ENCODE assay signal across 31 cellular contexts in genomic region chr12:123799227-123799626, GRCh38. TPM values are rescaled to one million over a fixed set of nuclear protein-coding genes. Genes with fewer than 3 reads are reported as not detected.
"Had no signal": no experiment of that assay in that cellular context is flagged by ENCODE, and none has a peak within 500 bp of the region (broad histone marks: within the 10 kb centered on the region; RNA-seq: fewer than 3 reads in every experiment).

No MANE protein-coding gene starts in this region.

- DNase-seq: activated effector memory CD4-positive, alpha-beta T cell treated with anti-CD3 and anti-CD28 coated beads, Interleukin-2, amount 50 U/mL, for 16 hours; activated effector memory CD4-positive, alpha-beta T cell treated with Interleukin-2 at 50 U/mL for 16 hours; activated gamma-delta T cell; activated gamma-delta T cell treated with Interleukin-2 at 50 U/mL for 16 hours; activated naive CD4-positive, alpha-beta T cell; activated naive CD4-positive, alpha-beta T cell treated with anti-CD3 and anti-CD28 coated beads for 36 hours; activated naive CD4-positive, alpha-beta T cell treated with anti-CD3 and anti-CD28 coated beads, Interleukin-2, amount 10 ng/mL, durations not matched to agents 7 days and 5 days; activated naive CD4-positive, alpha-beta T cell treated with anti-CD3 and anti-CD28 coated beads, Interleukin-2, amount 50 U/mL, for 16 hours; activated naive CD4-positive, alpha-beta T cell treated with Interleukin-2 at 50 U/mL for 16 hours; activated naive CD8-positive, alpha-beta T cell treated with anti-CD3 and anti-CD28 coated beads for 36 hours; activated naive CD8-positive, alpha-beta T cell treated with anti-CD3 and anti-CD28 coated beads, Interleukin-2, amount 10 ng/mL, durations not matched to agents 7 days and 5 days; activated naive CD8-positive, alpha-beta T cell treated with anti-CD3 and anti-CD28 coated beads, Interleukin-2, amount 50 U/mL, for 24 hours; activated T-cell treated with anti-CD3 and anti-CD28 coated beads, Interleukin-2, amount 50 U/mL, for 1 hour; activated T-cell treated with anti-CD3 and anti-CD28 coated beads, Interleukin-2, amount 50 U/mL, for 24 hours; activated T-cell treated with anti-CD3 and anti-CD28 coated beads, Interleukin-2, amount 50 U/mL, for 4 hours; activated T-cell treated with anti-CD3 and anti-CD28 coated beads, Interleukin-2, amount 50 U/mL, for 48 hours; activated T-cell treated with anti-CD3 and anti-CD28 coated beads, Interleukin-2, amount 50 U/mL, for 72 hours; adrenal gland; amniotic stem cell; amygdala; anterior cingulate cortex; aorta; body of pancreas; brain microvascular endothelial cell; caudate nucleus; central memory CD4-positive, alpha-beta T cell; cerebellar nuclear complex had no signal

- H3K27me3 ChIP-seq: adrenal gland, ascending aorta, body of pancreas, brain microvascular endothelial cell, breast epithelium, cardiac muscle cell had no signal

- H3K4me3 ChIP-seq: adrenal gland, ascending aorta, body of pancreas, breast epithelium, cardiac muscle cell had no signal

- H3K9me3 ChIP-seq: adrenal gland, ascending aorta, body of pancreas, breast epithelium had no signal

- H3K36me3 ChIP-seq: adrenal gland, ascending aorta, brain microvascular endothelial cell, breast epithelium, cardiac muscle cell had no signal

- H3K27ac ChIP-seq: adrenal gland, ascending aorta, body of pancreas, brain microvascular endothelial cell, breast epithelium, cardiac muscle cell had no signal

- H3K4me1 ChIP-seq: adrenal gland, ascending aorta, body of pancreas, breast epithelium had no signal

- FAIRE-seq: astrocyte had no signal

RNA-seq across cellular contexts. Expression of gene DNAH10, which starts 37.1 kb away (rescaled TPM):
- total RNA-seq: ascending aorta had no signal
